In the genomic region with DNA sequence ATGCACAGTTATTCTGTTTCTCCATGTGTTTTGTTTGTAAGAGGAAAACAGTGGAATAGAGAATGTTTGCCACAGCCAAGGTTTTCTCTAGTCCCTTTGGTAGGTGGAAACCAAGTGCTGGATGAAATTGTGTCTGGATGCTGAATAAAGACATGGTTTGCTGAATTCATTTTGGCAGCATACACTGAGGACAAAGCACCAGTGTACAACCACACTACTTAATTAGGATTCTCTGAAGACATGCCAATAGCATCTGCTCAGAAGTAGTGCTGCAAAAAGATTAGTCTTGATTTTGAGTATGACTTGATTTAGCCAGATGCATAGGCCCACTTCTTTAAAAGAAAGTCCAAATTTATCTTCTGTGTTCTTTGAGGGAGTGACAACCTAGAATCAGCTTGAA, we compare ENCODE assay signal across 19 cellular contexts.
DNase-seq lines count a peak whose midpoint lies in the region; ATAC-seq and TF ChIP-seq lines count a peak whose summit lies in the region.
"Had no signal": no experiment of that assay in that cellular context is flagged by ENCODE, and none has a peak within 500 bp of the region (broad histone marks: within the 10 kb centered on the region; RNA-seq: fewer than 3 reads in every experiment).

No MANE protein-coding gene starts in this region.

- peaks cover 2% of the 10 kb centered on the region for H3K4me1 Mint-ChIP-seq in activated T-cell treated with anti-CD3 and anti-CD28 coated beads, Interleukin-2, amount 50 U/mL, for 4 hours (ENCODE audit: low read depth)
- peaks cover 3% of the 10 kb centered on the region for H3K4me1 Mint-ChIP-seq in mesothelial cell of epicardium

- H3K4me3 ChIP-seq in H7 (ENCODE audit: insufficient read depth, low read depth, low read length): no peak overlapping the region
- H3K4me3 ChIP-seq: BLaER1, K562 had no signal

- no peaks in the 10 kb centered on the region; the same call in 1 of the 2 replicates for H3K27me3 ChIP-seq in H7 (ENCODE audit: control insufficient read depth, insufficient read depth, low read length)
- H3K27me3 ChIP-seq: BLaER1 had no signal

- intact Hi-C loops in Right ventricle myocardium inferior (cut with DNase I): no loop called here
- intact Hi-C loops in left ventricle myocardium superior (cut with micrococcal nuclease): no loop called here

- H3K27me3 Mint-ChIP-seq in activated T-cell treated with anti-CD3 and anti-CD28 coated beads, Interleukin-2, amount 50 U/mL, for 4 hours (ENCODE audit: low read depth): no peaks in the 10 kb centered on the region
- no peaks in the 10 kb centered on the region for H3K27me3 Mint-ChIP-seq in mesothelial cell of epicardium (ENCODE audit: low read depth)

- H3K36me3 Mint-ChIP-seq in activated T-cell treated with anti-CD3 and anti-CD28 coated beads, Interleukin-2, amount 50 U/mL, for 4 hours (ENCODE audit: insufficient read depth): peaks cover 13% of the 10 kb centered on the region
- no peaks in the 10 kb centered on the region for H3K36me3 Mint-ChIP-seq in mesothelial cell of epicardium

- peak overlapping the region; percentile 62 for H3K27ac ChIP-seq in caudate nucleus (ENCODE audit: low read depth, low read length)
- H3K27ac ChIP-seq: BLaER1 had no signal

- no peak for DNase-seq in Right ventricle myocardium inferior (ENCODE audit: missing footprints)
- DNase-seq in left ventricle myocardium superior: no peak
- DNase-seq in caudate nucleus (lab: John Stamatoyannopoulos, UW): peak in 5 of 61 donors; percentile 7 to 41 (median 8)
- DNase-seq in medulla oblongata (ENCODE audit: extremely low spot score): peak; percentile 75
- peak; percentile 82 for DNase-seq in superior temporal gyrus (ENCODE audit: extremely low spot score)
- DNase-seq in activated T-cell treated with anti-CD3 and anti-CD28 coated beads, Interleukin-2, amount 50 U/mL, for 4 hours: no peak
- DNase-seq in mesothelial cell of epicardium (ENCODE audit: low spot score in 2 of 2, unreplicated experiment in 2 of 2): no peak
- DNase-seq in H7: no peak
- DNase-seq: Calu3; CD8-positive, alpha-beta T cell; NCI-H1092 treated with DMSO at 0.1 percent for 48 hours; NCI-H146; NCI-H2081; NCI-H2171 treated with DMSO at 0.1 percent for 48 hours; NCI-H69; OCI-M1; SHP77 treated with DMSO at 0.1 percent for 48 hours had no signal

- H3K27ac Mint-ChIP-seq in mesothelial cell of epicardium: no peak overlapping the region
- H3K27ac Mint-ChIP-seq: CD8-positive, alpha-beta T cell had no signal

- ATAC-seq in Right ventricle myocardium inferior (peak; percentile 39), left ventricle myocardium superior (no peak)
- no peak for ATAC-seq in activated T-cell treated with anti-CD3 and anti-CD28 coated beads, Interleukin-2, amount 50 U/mL, for 4 hours
- ATAC-seq: CD8-positive, alpha-beta T cell; K562 had no signal

- no peak overlapping the region for H3K4me3 Mint-ChIP-seq in activated T-cell treated with anti-CD3 and anti-CD28 coated beads, Interleukin-2, amount 50 U/mL, for 4 hours
- H3K4me3 Mint-ChIP-seq in mesothelial cell of epicardium: no peak overlapping the region
- H3K4me3 Mint-ChIP-seq: CD8-positive, alpha-beta T cell had no signal

- H3K9me3 Mint-ChIP-seq in activated T-cell treated with anti-CD3 and anti-CD28 coated beads, Interleukin-2, amount 50 U/mL, for 4 hours: peaks cover 7% of the 10 kb centered on the region
- no peaks in the 10 kb centered on the region for H3K9me3 Mint-ChIP-seq in mesothelial cell of epicardium

- TF ChIP-seq CTCF in mesothelial cell of epicardium (IDR thresholded peaks at IDR 0.05; ENCODE audit: unreplicated experiment): no peak

- H3K36me3 ChIP-seq in H7 (replicated peaks; ENCODE audit: control insufficient read depth, insufficient read depth, low read length): no peaks in the 10 kb centered on the region
- H3K36me3 ChIP-seq: BLaER1 had no signal

Comparison
In these comparisons a context has a peak if more than half of its experiments do, and no peak if none do; other contexts are left out.
1. DNase-seq: peak in medulla oblongata (single experiment) and superior temporal gyrus (single experiment); none in Right ventricle myocardium inferior (single experiment), left ventricle myocardium superior (single experiment), activated T-cell treated with anti-CD3 and anti-CD28 coated beads, Interleukin-2, amount 50 U/mL, for 4 hours (single experiment), mesothelial cell of epicardium (0 of 2) and H7 (single experiment).